ENCODE assay signal across 29 cellular contexts in the genomic region with DNA sequence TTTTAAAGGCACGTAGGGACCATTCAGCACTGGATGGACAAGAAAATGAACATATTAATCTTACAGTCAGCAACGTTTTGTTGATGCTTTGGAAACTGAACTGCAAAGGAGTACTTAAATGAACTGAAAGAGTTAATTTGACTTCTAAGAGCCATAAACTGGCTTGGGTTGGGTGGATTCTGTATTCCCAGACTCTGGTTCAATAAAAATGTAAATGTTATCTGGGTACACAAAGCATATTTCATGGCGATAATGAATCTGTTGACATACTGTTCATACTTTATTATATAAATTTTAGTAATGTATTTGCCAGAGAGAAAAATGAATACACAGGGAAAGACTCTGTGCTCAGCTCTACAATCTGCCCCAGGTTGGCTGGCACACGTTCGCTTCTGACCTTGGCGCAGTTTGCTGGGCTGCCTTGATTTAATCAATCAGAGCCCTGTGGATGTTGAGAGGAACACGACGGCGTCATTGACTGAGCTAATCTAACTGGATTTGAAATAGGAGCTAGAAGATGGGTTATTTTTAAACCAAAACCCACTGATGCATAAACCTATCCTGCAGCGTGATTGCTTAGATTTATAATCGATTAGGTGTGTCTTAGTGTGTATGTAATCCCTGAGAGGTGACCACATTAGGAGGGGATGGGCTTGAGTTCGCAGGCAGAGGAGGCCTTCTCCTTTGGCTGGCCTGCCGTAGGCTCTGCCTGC. TPM values are rescaled to one million over a fixed set of nuclear protein-coding genes. Genes with fewer than 3 reads are reported as not detected.
A peak's percentile ranks its signal among the peaks of the same experiment; 100 is the strongest.
DNase-seq lines count a peak whose midpoint lies in the region; ATAC-seq, FAIRE-seq and TF ChIP-seq lines count a peak whose summit lies in the region.
"Had no signal": no experiment of that assay in that cellular context is flagged by ENCODE, and none has a peak within 500 bp of the region (broad histone marks: within the 10 kb centered on the region; RNA-seq: fewer than 3 reads in every experiment).

No MANE protein-coding gene starts in this region.

- TF ChIP-seq EP300 in HepG2 (IDR thresholded peaks at IDR 0.05; ENCODE audit: low read depth in 2 of 2, low read length in 2 of 2): no peak
- no peak for TF ChIP-seq EP300 in HepG2 (CRISPR knock-in tag; IDR thresholded peaks at IDR 0.05; ENCODE audit: borderline replicate concordance)

- no peak overlapping the region for H2BK120ac ChIP-seq in neuronal stem cell (ENCODE audit: low read depth, low read length)

- TF ChIP-seq CTCF in HepG2 (CRISPR knock-in tag; IDR thresholded peaks at IDR 0.05): no peak
- no peak for TF ChIP-seq CTCF in right lobe of liver (IDR thresholded peaks at IDR 0.05)
- TF ChIP-seq CTCF in endodermal cell (conservative IDR thresholded peaks at IDR 0.05): no peak
- no peak for TF ChIP-seq CTCF in mesothelial cell of epicardium (IDR thresholded peaks at IDR 0.05; ENCODE audit: unreplicated experiment)

- H3K79me2 ChIP-seq in HepG2 (ENCODE audit: insufficient read depth, low read length): no peaks in the 10 kb centered on the region

- peak overlapping the region; percentile 60 for H3K27ac Mint-ChIP-seq in endodermal cell
- no peak overlapping the region for H3K27ac Mint-ChIP-seq in immature natural killer cell
- H3K27ac Mint-ChIP-seq in mesothelial cell of epicardium: no peak overlapping the region
- H3K27ac Mint-ChIP-seq: activated naive CD4-positive, alpha-beta T cell treated with anti-CD3 and anti-CD28 coated beads for 36 hours; activated T-helper 1 cell treated with anti-CD3 and anti-CD28 coated beads, Interleukin-12 subunit alpha, Interleukin-12 subunit beta, Interleukin-2, Interleukin-4 antibody, amounts not matched to agents 30 ng/mL and 10 ng/mL and 1 ng/mL, durations not matched to agents 14 hours and 24 hours and 36 hours; CD4-positive, alpha-beta memory T cell; effector memory CD8-positive, alpha-beta T cell had no signal

- H3K9me3 ChIP-seq in HepG2 (ENCODE audit: low read length) (no peaks in the 10 kb centered on the region), right lobe of liver (no peaks in the 10 kb centered on the region), endodermal cell (ENCODE audit: control insufficient read depth, low read length) (no peaks in the 10 kb centered on the region), neuronal stem cell (replicated peaks in 1 of 2; ENCODE audit: control insufficient read depth in 2 of 2, insufficient read depth in 1 of 2, low read depth in 1 of 2, low read length in 2 of 2) (no peaks in the 10 kb centered on the region)
- H3K9me3 ChIP-seq: A549, breast epithelium, Peyer's patch, spleen, transverse colon had no signal

- H4K20me1 ChIP-seq in HepG2 (ENCODE audit: insufficient read depth, low read length): no peaks in the 10 kb centered on the region; the same call in 1 of the 2 replicates

- TF ChIP-seq RAD21 in HepG2 (CRISPR knock-in tag; IDR thresholded peaks at IDR 0.05): no peak

- no peaks in the 10 kb centered on the region for H3K36me3 ChIP-seq in HepG2 (replicated peaks in 1 of 2; ENCODE audit: control insufficient read depth in 1 of 2, insufficient read depth in 2 of 2, low read length in 2 of 2)
- no peaks in the 10 kb centered on the region for H3K36me3 ChIP-seq in right lobe of liver
- no peaks in the 10 kb centered on the region for H3K36me3 ChIP-seq in endodermal cell (ENCODE audit: control insufficient read depth, insufficient read depth, low read length)
- no peaks in the 10 kb centered on the region for H3K36me3 ChIP-seq in neuronal stem cell (replicated peaks in 1 of 2; ENCODE audit: control insufficient read depth in 2 of 2, insufficient read depth in 2 of 2, low read length in 2 of 2)
- H3K36me3 ChIP-seq: breast epithelium, Peyer's patch, spleen, transverse colon had no signal

- no peak overlapping the region for H3K9ac ChIP-seq in HepG2 (ENCODE audit: insufficient read depth, low read depth, low read length)
- no peak overlapping the region for H3K9ac ChIP-seq in endodermal cell (ENCODE audit: extremely low read depth, low read length, poor library complexity, severe bottlenecking)
- no peak overlapping the region for H3K9ac ChIP-seq in neuronal stem cell (ENCODE audit: low read depth, low read length, poor library complexity)

- H3K14ac ChIP-seq in neuronal stem cell (ENCODE audit: low read length): no peak overlapping the region

- H3K79me1 ChIP-seq in neuronal stem cell (ENCODE audit: low read depth, low read length): no peaks in the 10 kb centered on the region

- no TSS peak for BruUV-seq in HepG2 (replicated peaks; lab: Mats Ljungman, UMichigan)

- DNase-seq in HepG2 (ENCODE audit: low spot score) (no peak), right lobe of liver (no peak), endodermal cell (no peak), neuronal stem cell (ENCODE audit: low spot score) (no peak), immature natural killer cell (no peak), mesothelial cell of epicardium (ENCODE audit: low spot score in 2 of 2, unreplicated experiment in 2 of 2) (no peak), GM19239 (ENCODE audit: insufficient read length, low spot score) (no peak)
- DNase-seq: activated CD4-positive, alpha-beta T cell treated with anti-CD3 and anti-CD28 coated beads, Interleukin-2, amount 50 U/mL, for 48 hours; activated CD8-positive, alpha-beta memory T cell treated with anti-CD3 and anti-CD28 coated beads, Interleukin-2, amount 50 U/mL, for 4 hours; activated naive CD4-positive, alpha-beta T cell treated with anti-CD3 and anti-CD28 coated beads for 36 hours; CD4-positive, alpha-beta memory T cell; effector memory CD8-positive, alpha-beta T cell; EL; foreskin keratinocyte; left cardiac atrium; mammary epithelial cell; spleen; transverse colon had no signal

- H4K8ac ChIP-seq in neuronal stem cell (ENCODE audit: low read depth, low read length): no peak overlapping the region

- H2AFZ ChIP-seq in HepG2 (ENCODE audit: low read length) (no peak overlapping the region), neuronal stem cell (ENCODE audit: low read length) (peak overlapping the region; percentile 87)

- H3K4ac ChIP-seq in neuronal stem cell (ENCODE audit: low read length): no peak overlapping the region

- H3K27me3 Mint-ChIP-seq in endodermal cell (ENCODE audit: insufficient read depth) (peaks cover 2% of the 10 kb centered on the region), immature natural killer cell (ENCODE audit: low read depth in 3 of 3) (peaks cover 2 to 4% (median 3%) of the 10 kb centered on the region in 3 donors), mesothelial cell of epicardium (ENCODE audit: low read depth) (peaks cover 42% of the 10 kb centered on the region)

- intact Hi-C loops in HepG2 (cut with micrococcal nuclease; ENCODE audit: unreplicated experiment) (loop anchor here (1.0 to 2.0 kb wide), 2 partner anchors 131 to 571 kb away; no protein-coding TSS in a partner anchor), right lobe of liver (cut with DNase I) (no loop called here)

- no peak overlapping the region for H2BK12ac ChIP-seq in neuronal stem cell (ENCODE audit: low read length)

- H3K4me3 Mint-ChIP-seq in endodermal cell (no peak overlapping the region), immature natural killer cell (no peak overlapping the region), mesothelial cell of epicardium (no peak overlapping the region)
- H3K4me3 Mint-ChIP-seq: activated naive CD4-positive, alpha-beta T cell treated with anti-CD3 and anti-CD28 coated beads for 36 hours; activated T-helper 1 cell treated with anti-CD3 and anti-CD28 coated beads, Interleukin-12 subunit alpha, Interleukin-12 subunit beta, Interleukin-2, Interleukin-4 antibody, amounts not matched to agents 30 ng/mL and 10 ng/mL and 1 ng/mL, durations not matched to agents 14 hours and 24 hours and 36 hours; CD4-positive, alpha-beta memory T cell; effector memory CD8-positive, alpha-beta T cell had no signal

- no peak overlapping the region for H3K4me3 ChIP-seq in HepG2 (replicated peaks in 1 of 3; ENCODE audit: insufficient read depth in 1 of 3, low read depth in 2 of 3, low read length in 3 of 3)
- no peak overlapping the region for H3K4me3 ChIP-seq in right lobe of liver
- no peak overlapping the region for H3K4me3 ChIP-seq in endodermal cell (ENCODE audit: low read length)
- H3K4me3 ChIP-seq in neuronal stem cell (ENCODE audit: low read length in 2 of 2): no peak overlapping the region
- H3K4me3 ChIP-seq: A549, breast epithelium, GM12878, Peyer's patch, spleen, transverse colon had no signal

- no peak overlapping the region for H3K23ac ChIP-seq in neuronal stem cell (ENCODE audit: low read depth, low read length, poor library complexity)

- FAIRE-seq in HepG2 (lab: Jason Lieb, UNC) (no peak), GM19239 (lab: Jason Lieb, UNC) (no peak)
- FAIRE-seq: A549, colon, GM12878 had no signal

- no peaks in the 10 kb centered on the region for H3K36me3 Mint-ChIP-seq in endodermal cell (ENCODE audit: low read depth)
- H3K36me3 Mint-ChIP-seq in immature natural killer cell: peaks cover 0 to 2% (median 2%) of the 10 kb centered on the region in 3 donors
- no peaks in the 10 kb centered on the region for H3K36me3 Mint-ChIP-seq in mesothelial cell of epicardium
- H3K36me3 Mint-ChIP-seq: CD4-positive, alpha-beta memory T cell had no signal

- 54% methylated on average over 13 of the region's 13 CpGs for WGBS in HepG2 (ENCODE audit: low lambda C conversion rate)
- 73% methylated on average over 13 of the region's 13 CpGs for WGBS in right lobe of liver (ENCODE audit: insufficient coverage, low coverage, low lambda C conversion rate, missing lambda C conversion rate)
- WGBS in endodermal cell (ENCODE audit: insufficient coverage in 1 of 2, insufficient read length in 1 of 2), 2 experiments: 82 to 97% methylated on average over 9 to 13 of the region's 13 CpGs
- no CpG with 5 or more reads among the region's 13 CpGs for WGBS in neuronal stem cell (ENCODE audit: extremely low coverage in 2 of 2, insufficient read length in 2 of 2, insufficient replicate concordance in 1 of 2), 2 donors

- no peak overlapping the region for H3K4me2 ChIP-seq in HepG2 (ENCODE audit: low read depth, low read length)
- H3K4me2 ChIP-seq in neuronal stem cell (ENCODE audit: insufficient read depth, low read length, poor library complexity, severe bottlenecking): no peak overlapping the region
- H3K4me2 ChIP-seq: A549 had no signal

- no peak for TF ChIP-seq POLR2A in HepG2 (IDR thresholded peaks at IDR 0.05; ENCODE audit: insufficient read depth in 1 of 2, low read depth in 2 of 2, low read length in 2 of 2)
- no peak for TF ChIP-seq POLR2A in right lobe of liver (IDR thresholded peaks at IDR 0.05)

- H3K27ac ChIP-seq in HepG2 (ENCODE audit: extremely low read length, insufficient read depth, low read length) (no peak overlapping the region), right lobe of liver (no peak overlapping the region), endodermal cell (ENCODE audit: low read depth, low read length) (no peak overlapping the region), neuronal stem cell (replicated peaks; ENCODE audit: low read length) (no peak overlapping the region)
- H3K27ac ChIP-seq: A549, breast epithelium, foreskin keratinocyte, Peyer's patch, spleen had no signal

- H4K91ac ChIP-seq in neuronal stem cell (ENCODE audit: low read depth, low read length, poor library complexity): no peak overlapping the region

- H2BK15ac ChIP-seq in neuronal stem cell (ENCODE audit: low read length): no peak overlapping the region

- no peak overlapping the region for H2AK5ac ChIP-seq in neuronal stem cell (ENCODE audit: low read depth, low read length)

- in situ Hi-C loops in HepG2 (cut with HindIII; ENCODE audit: extremely low pct_ligation_motif_present, low pct_unique_long_range_greater_than_20kb): loop anchor here (25.0 kb wide), 1 partner anchor 580 kb away; no protein-coding TSS in a partner anchor

- no peaks in the 10 kb centered on the region for H3K9me3 Mint-ChIP-seq in endodermal cell
- H3K9me3 Mint-ChIP-seq in immature natural killer cell: peaks cover 0 to 13% (median 2%) of the 10 kb centered on the region in 6 donors
- no peaks in the 10 kb centered on the region for H3K9me3 Mint-ChIP-seq in mesothelial cell of epicardium
- H3K9me3 Mint-ChIP-seq: activated naive CD4-positive, alpha-beta T cell treated with anti-CD3 and anti-CD28 coated beads for 36 hours; activated T-helper 1 cell treated with anti-CD3 and anti-CD28 coated beads, Interleukin-12 subunit alpha, Interleukin-12 subunit beta, Interleukin-2, Interleukin-4 antibody, amounts not matched to agents 30 ng/mL and 10 ng/mL and 1 ng/mL, durations not matched to agents 14 hours and 24 hours and 36 hours had no signal

- peaks cover 0 to 13% of the 10 kb centered on the region in 2 experiments; a peak in 3 of 5 replicates for H3K27me3 ChIP-seq in HepG2 (ENCODE audit: control insufficient read depth in 1 of 2, insufficient read depth in 2 of 2, low read length in 2 of 2)
- H3K27me3 ChIP-seq in right lobe of liver: peaks cover 0 to 17% of the 10 kb centered on the region in 2 donors
- peaks cover 6% of the 10 kb centered on the region for H3K27me3 ChIP-seq in endodermal cell (ENCODE audit: control insufficient read depth, insufficient read depth, low read length, poor library complexity, severe bottlenecking)
- H3K27me3 ChIP-seq in neuronal stem cell (ENCODE audit: control insufficient read depth in 3 of 3, insufficient read depth in 3 of 3, low read depth in 1 of 3, low read length in 3 of 3): peaks cover 0 to 9% (median 0%) of the 10 kb centered on the region in 3 experiments

- ATAC-seq in HepG2: peak; percentile 14; the same call in 2 of the 3 replicates
- no peak for ATAC-seq in right lobe of liver
- ATAC-seq in GM19351 (IDR thresholded peaks at IDR 0.05; ENCODE audit: unreplicated experiment): no peak
- ATAC-seq: effector memory CD8-positive, alpha-beta T cell; esophagus mucosa; foreskin keratinocyte; GM12878; HCT116 had no signal

- no peak overlapping the region for H2BK5ac ChIP-seq in neuronal stem cell (ENCODE audit: low read length)

- H3K4me1 Mint-ChIP-seq in endodermal cell: peaks cover 32% of the 10 kb centered on the region
- H3K4me1 Mint-ChIP-seq in immature natural killer cell: no peaks in the 10 kb centered on the region
- peaks cover 6% of the 10 kb centered on the region for H3K4me1 Mint-ChIP-seq in mesothelial cell of epicardium

- H3K4me1 ChIP-seq in HepG2 (ENCODE audit: insufficient read depth, low read length): no peaks in the 10 kb centered on the region
- H3K4me1 ChIP-seq in right lobe of liver: no peaks in the 10 kb centered on the region
- H3K4me1 ChIP-seq in endodermal cell (ENCODE audit: control insufficient read depth, insufficient read depth, low read length): peaks cover 4% of the 10 kb centered on the region
- H3K4me1 ChIP-seq in neuronal stem cell (ENCODE audit: control insufficient read depth in 2 of 2, insufficient read depth in 1 of 2, low read depth in 1 of 2, low read length in 2 of 2): peaks cover 0 to 1% of the 10 kb centered on the region in 2 donors
- H3K4me1 ChIP-seq: A549, breast epithelium, foreskin keratinocyte had no signal

- POLR2A ChIA-PET in HepG2 (lab: Yijun Ruan, JAX): no interaction called here

- H3K18ac ChIP-seq in neuronal stem cell (ENCODE audit: low read length): peak overlapping the region; percentile 36

- CTCF ChIA-PET in HepG2 (lab: Yijun Ruan, JAX; ENCODE audit: low intra/inter-chr PET ratio, low total read pairs): interaction anchor here (1.2 kb wide), 1 partner anchor 571 kb away, joined by 7 read pairs; no protein-coding TSS in a partner anchor

RNA-seq across cellular contexts. Expression of gene ADCY2, which starts 4.1 kb away (rescaled TPM):
- total RNA-seq in HepG2 (2016; rRNA removed; fragmentation: Illumina TruSeq; extraction: Trizol) (not detected in 2 replicates), right lobe of liver (under 1 TPM in 1 of 6 experiments, not detected in 5; 0.93 TPM), endodermal cell (10 to 100 TPM; 61.5 to 63.2 TPM), mesothelial cell of epicardium (0.84 to 3.0 TPM (median 0.86 TPM) in 3 replicates)
- total RNA-seq in HepG2 (2016; cell fraction: cytosol; rRNA removed; fragmentation: Illumina TruSeq; extraction: Trizol; ENCODE audit: low read depth): not detected in 2 replicates
- not detected in 2 replicates for total RNA-seq in HepG2 (2016; cell fraction: insoluble cytoplasmic fraction; rRNA removed; fragmentation: Illumina TruSeq; extraction: Trizol)
- not detected in 2 replicates for total RNA-seq in HepG2 (2016; cell fraction: membrane; rRNA removed; fragmentation: Illumina TruSeq; extraction: Trizol)
- not detected in 2 replicates for total RNA-seq in HepG2 (2016; cell fraction: nucleus; rRNA removed; fragmentation: Illumina TruSeq; extraction: Trizol)
- polyA plus RNA-seq in HepG2 (2011; rRNA removed) (not detected in 2 replicates), immature natural killer cell (not detected)
- not detected in 2 replicates for polyA plus RNA-seq in HepG2 (2011; cell fraction: cytosol; rRNA removed)
- polyA plus RNA-seq in HepG2 (2011; cell fraction: nucleus; rRNA removed): not detected in 2 replicates
- not detected in 2 replicates for polyA plus RNA-seq in HepG2 (2012)
- not detected in 2 replicates for polyA plus RNA-seq in HepG2 (2016; cell fraction: cytosol; fragmentation: Illumina TruSeq; extraction: Trizol; ENCODE audit: low read depth)
- not detected in 2 replicates for polyA plus RNA-seq in HepG2 (2016; cell fraction: insoluble cytoplasmic fraction; fragmentation: Illumina TruSeq; extraction: Trizol; ENCODE audit: low read depth)
- polyA plus RNA-seq in HepG2 (2016; cell fraction: membrane; fragmentation: Illumina TruSeq; extraction: Trizol; ENCODE audit: low read depth): not detected in 2 replicates
- not detected in 2 replicates for polyA plus RNA-seq in HepG2 (2016; cell fraction: nucleus; fragmentation: Illumina TruSeq; extraction: Trizol; ENCODE audit: insufficient read depth, low read depth)
- polyA minus RNA-seq in HepG2 (2011; rRNA and poly(A)+ RNA removed; ENCODE audit: low replicate concordance): 0.02 TPM in 1 of 2 replicates, not detected in the other
- polyA minus RNA-seq in HepG2 (2011; cell fraction: cytosol; rRNA and poly(A)+ RNA removed): not detected in 2 replicates
- not detected in 2 replicates for polyA minus RNA-seq in HepG2 (2011; cell fraction: nucleus; rRNA and poly(A)+ RNA removed)
- polyA plus RNA-seq in endodermal cell (2013, experiment 1 of 2): 16.5 TPM
- 10.5 TPM for polyA plus RNA-seq in endodermal cell (2013, experiment 2 of 2)
- polyA plus RNA-seq in neuronal stem cell (2013, experiment 1 of 2): 1.9 TPM
- polyA plus RNA-seq in neuronal stem cell (2013, experiment 2 of 2): 1.7 TPM
- total RNA-seq: activated naive CD4-positive, alpha-beta T cell treated with anti-CD3 and anti-CD28 coated beads for 36 hours; activated T-helper 1 cell treated with anti-CD3 and anti-CD28 coated beads, Interleukin-12 subunit alpha, Interleukin-12 subunit beta, Interleukin-2, Interleukin-4 antibody, amounts not matched to agents 30 ng/mL and 10 ng/mL and 1 ng/mL, durations not matched to agents 14 hours and 24 hours and 36 hours; CD4-positive, alpha-beta memory T cell; foreskin keratinocyte; mammary epithelial cell; myocyte; renal cortical epithelial cell had no signal
- polyA plus RNA-seq: A549; CD4-positive, alpha-beta memory T cell; foreskin keratinocyte; mammary epithelial cell had no signal

Comparison
In these comparisons a context has a peak if more than half of its experiments do, and no peak if none do; other contexts are left out.
1. RNA of gene ADCY2, which starts 4.1 kb away (total RNA-seq): 61.5 to 63.2 TPM in endodermal cell; 0.84 to 3.0 TPM in mesothelial cell of epicardium, not detected in HepG2 and 0.93 TPM in right lobe of liver; every median in the first group is over 10 times any median in the second.